ENCODE assay signal across 1 cellular context in genomic region chr4:108148316-108148715, GRCh38.
TF ChIP-seq lines count a peak whose summit lies in the region.

No MANE protein-coding gene starts in this region.

TF ChIP-seq in K562, 482 proteins besides CTCF, POLR2A, EP300 and RAD21:
- TF ChIP-seq SMARCA4 (IDR thresholded peaks at IDR 0.05) (no peak), STAT5B (CRISPR knock-in tag; IDR thresholded peaks at IDR 0.05) (no peak), ZNF583 (CRISPR knock-in tag; IDR thresholded peaks at IDR 0.05) (no peak), CREM (IDR thresholded peaks at IDR 0.05; ENCODE audit: low read depth) (0 out of 2 replicates have a peak, but pooled peaks have one; percentile 20), ATF7 (IDR thresholded peaks at IDR 0.05) (peak; percentile 17; the same call in 1 of the 2 replicates), ATF3 (IDR thresholded peaks at IDR 0.05) (peak; percentile 32; the same call in 1 of the 2 replicates), ATF3 (CRISPR knock-in tag; conservative IDR thresholded peaks at IDR 0.05) (no peak), ZBTB17 (CRISPR knock-in tag; IDR thresholded peaks at IDR 0.05) (no peak), JUND (IDR thresholded peaks at IDR 0.05; ENCODE audit: borderline replicate concordance, low read depth, low read length) (0 out of 2 replicates have a peak, but pooled peaks have one; percentile 5), JUND (tag; IDR thresholded peaks at IDR 0.05; ENCODE audit: borderline replicate concordance, low read depth, low read length) (no peak), RFX7 (CRISPR knock-in tag; IDR thresholded peaks at IDR 0.05) (no peak), HNRNPK (IDR thresholded peaks at IDR 0.05; ENCODE audit: low read depth, low read length, poor library complexity, severe bottlenecking) (no peak), CHAMP1 (IDR thresholded peaks at IDR 0.05) (no peak)
